ENCODE assay signal across 23 cellular contexts in the genomic region with DNA sequence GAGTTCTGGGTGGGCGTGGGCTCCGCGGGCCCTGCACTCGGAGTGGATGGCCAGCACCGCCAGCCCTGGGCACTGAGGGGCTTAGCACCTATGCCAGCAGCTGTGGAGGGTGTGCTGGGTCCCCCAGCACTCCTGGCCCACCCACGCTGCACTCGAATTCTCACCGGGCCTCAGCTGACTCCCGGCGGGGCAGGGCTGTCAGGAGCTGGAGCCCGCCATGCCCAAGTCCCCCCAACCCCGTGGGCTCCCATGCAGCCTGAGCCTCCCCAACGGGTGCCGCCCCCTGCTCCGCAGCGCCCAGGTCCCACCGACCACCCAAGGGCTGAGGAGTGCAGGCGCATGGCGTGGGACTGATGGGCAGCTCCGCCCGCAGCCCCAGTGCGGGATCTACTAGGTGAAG.
DNase-seq lines count a peak whose midpoint lies in the region; ATAC-seq, FAIRE-seq and TF ChIP-seq lines count a peak whose summit lies in the region.
"Had no signal": no experiment of that assay in that cellular context is flagged by ENCODE, and none has a peak within 500 bp of the region (broad histone marks: within the 10 kb centered on the region; RNA-seq: fewer than 3 reads in every experiment).

No MANE protein-coding gene starts in this region.

- H3K4me1 ChIP-seq in K562 (replicated peaks in 1 of 2; ENCODE audit: control insufficient read depth in 2 of 2, insufficient read depth in 2 of 2, low read length in 2 of 2), result peaks cover 0 to 12% of the 10 kb centered on the region in 2 experiments; a peak in 3 of 5 replicates
- no peaks in the 10 kb centered on the region for H3K4me1 ChIP-seq in kidney (ENCODE audit: control insufficient read depth in 1 of 2, insufficient read depth in 1 of 2, low read depth in 1 of 2, low read length in 2 of 2)
- no peaks in the 10 kb centered on the region for H3K4me1 ChIP-seq in upper lobe of right lung
- H3K4me1 ChIP-seq: A549; BLaER1 treated with 17β-estradiol and CSF1 and Interleukin-3, amounts not matched to agents 10 nM and 100 nM; Caco-2 had no signal

- FAIRE-seq in K562 (lab: Jason Lieb, UNC), result no peak
- no peak for FAIRE-seq in kidney (lab: Jason Lieb, UNC)
- FAIRE-seq: A549, D721Med, G401.6, GM12891, GM19239 had no signal

- H3K4me3 Mint-ChIP-seq in stimulated activated naive CD8-positive, alpha-beta T cell treated with anti-CD3 and anti-CD28 coated beads, Interleukin-15, amount 100 ng/mL, for 72 hours, result no peak overlapping the region
- H3K4me3 Mint-ChIP-seq: B cell; CD4-positive, alpha-beta T cell; CD8-positive, alpha-beta T cell had no signal

- 97% methylated on average over 21 of the region's 22 CpGs for WGBS in K562 (ENCODE audit: insufficient coverage, low coverage, missing lambda C conversion rate)

- intact Hi-C loops in K562 (cut with micrococcal nuclease), result loop anchor here (10.0 kb wide), 1 partner anchor 314 kb away; no protein-coding TSS in a partner anchor
- intact Hi-C loops in kidney (cut with DNase I), result no loop called here
- intact Hi-C loops in upper lobe of right lung (cut with DNase I), result no loop called here

- H3K79me2 ChIP-seq in K562 (ENCODE audit: control insufficient read depth, insufficient read depth, low read length), result peaks cover 10% of the 10 kb centered on the region; the same call in 2 of the 3 replicates

- H3K9me3 ChIP-seq in K562 (replicated peaks; ENCODE audit: control insufficient read depth, insufficient read depth, low read depth, low read length) (peaks cover 5% of the 10 kb centered on the region; the same call in 1 of the 2 replicates), kidney (ENCODE audit: control insufficient read depth in 1 of 2, low read length in 2 of 2) (no peaks in the 10 kb centered on the region), upper lobe of right lung (no peaks in the 10 kb centered on the region)
- H3K9me3 ChIP-seq: A549, Caco-2 had no signal

- DNase-seq in stimulated activated naive CD8-positive, alpha-beta T cell treated with anti-CD3 and anti-CD28 coated beads, Interleukin-15, amount 100 ng/mL, for 72 hours, result no peak
- no peak for DNase-seq in stimulated activated naive CD8-positive, alpha-beta T cell treated with anti-CD3 and anti-CD28 coated beads, Interleukin-15, Interleukin-2, amounts not matched to agents 100 U/mL and 50 U/mL, for 24 hours
- DNase-seq in K562 (ENCODE audit: extremely low read depth in 1 of 4, low spot score in 3 of 4) (no peak), kidney (peak; percentile 62), upper lobe of right lung (no peak), KG1 (lab: John Stamatoyannopoulos, UW) (no peak), omental fat pad (ENCODE audit: low spot score) (no peak), GM03348 (ENCODE audit: low spot score) (no peak)
- DNase-seq: AML-193; Caco-2; Calu3; CD4-positive, alpha-beta T cell; CD8-positive, alpha-beta T cell; DMS79 treated with DMSO at 0.1 percent for 48 hours had no signal

- no peaks in the 10 kb centered on the region for H3K27me3 Mint-ChIP-seq in stimulated activated naive CD8-positive, alpha-beta T cell treated with anti-CD3 and anti-CD28 coated beads, Interleukin-15, amount 100 ng/mL, for 72 hours
- H3K27me3 Mint-ChIP-seq: B cell; CD4-positive, alpha-beta T cell had no signal

- no peak overlapping the region for H3K27ac ChIP-seq in K562 (ENCODE audit: extremely low read depth, low read depth, low read length)
- H3K27ac ChIP-seq in kidney (ENCODE audit: low read depth in 2 of 2, low read length in 2 of 2), result no peak overlapping the region
- no peak overlapping the region for H3K27ac ChIP-seq in upper lobe of right lung
- H3K27ac ChIP-seq: 22Rv1; A549; BLaER1 treated with 17β-estradiol and CSF1 and Interleukin-3, amounts not matched to agents 10 nM and 100 nM; C4-2B had no signal

- no TSS peak for BruUV-seq in K562 (replicated peaks; lab: Mats Ljungman, UMichigan)

- H3K9me3 Mint-ChIP-seq in stimulated activated naive CD8-positive, alpha-beta T cell treated with anti-CD3 and anti-CD28 coated beads, Interleukin-15, amount 100 ng/mL, for 72 hours, result peaks cover 0 to 5% of the 10 kb centered on the region in 2 donors
- H3K9me3 Mint-ChIP-seq: CD4-positive, alpha-beta T cell; CD8-positive, alpha-beta T cell had no signal

- H2AFZ ChIP-seq in K562 (ENCODE audit: low read depth, low read length), result no peak overlapping the region

- H3K27me3 ChIP-seq in K562 (ENCODE audit: control insufficient read depth in 2 of 2, insufficient read depth in 2 of 2, low read length in 2 of 2) (no peaks in the 10 kb centered on the region), upper lobe of right lung (no peaks in the 10 kb centered on the region)
- H3K27me3 ChIP-seq: BLaER1 treated with 17β-estradiol and CSF1 and Interleukin-3, amounts not matched to agents 10 nM and 100 nM had no signal

- H3K27ac Mint-ChIP-seq in stimulated activated naive CD8-positive, alpha-beta T cell treated with anti-CD3 and anti-CD28 coated beads, Interleukin-15, amount 100 ng/mL, for 72 hours, result no peak overlapping the region
- H3K27ac Mint-ChIP-seq: B cell; CD4-positive, alpha-beta T cell; CD8-positive, alpha-beta T cell had no signal

- H3K4me3 ChIP-seq in K562 (no peak overlapping the region), kidney (ENCODE audit: low read length in 2 of 2) (no peak overlapping the region), upper lobe of right lung (no peak overlapping the region)
- H3K4me3 ChIP-seq: A549; BLaER1 treated with 17β-estradiol and CSF1 and Interleukin-3, amounts not matched to agents 10 nM and 100 nM had no signal

- CTCF ChIA-PET in K562 (lab: Yijun Ruan, JAX; ENCODE audit: low intra/inter-chr PET ratio), result no interaction called here

- POLR2A ChIA-PET in K562 (lab: Yijun Ruan, JAX), result interaction anchor here (0.6 kb wide), 1 partner anchor 644 kb away, joined by 3 read pairs; no protein-coding TSS in a partner anchor

- TF ChIP-seq POLR2A in K562 (conservative IDR thresholded peaks at IDR 0.05), result no peak

- no peaks in the 10 kb centered on the region for H4K20me1 ChIP-seq in K562 (replicated peaks; ENCODE audit: control insufficient read depth, insufficient read depth, low read length)

- in situ Hi-C loops in K562 (cut with MboI), result no loop called here

- ATAC-seq in stimulated activated naive CD8-positive, alpha-beta T cell treated with anti-CD3 and anti-CD28 coated beads, Interleukin-15, amount 100 ng/mL, for 72 hours, result peak; percentile 33
- no peak for ATAC-seq in stimulated activated naive CD8-positive, alpha-beta T cell treated with anti-CD3 and anti-CD28 coated beads, Interleukin-15, Interleukin-2, amounts not matched to agents 100 U/mL and 50 U/mL, for 24 hours
- no peak for ATAC-seq in K562
- ATAC-seq in upper lobe of right lung, result peak; percentile 29
- no peak for ATAC-seq in omental fat pad (ENCODE audit: low FRiP score)
- ATAC-seq: A549; CD8-positive, alpha-beta T cell had no signal

- H3K36me3 ChIP-seq in K562 (ENCODE audit: control insufficient read depth, insufficient read depth, low read length) (peaks cover 40% of the 10 kb centered on the region), kidney (ENCODE audit: control insufficient read depth in 1 of 2, insufficient read depth in 2 of 2, low read length in 2 of 2) (peaks cover 0 to 4% of the 10 kb centered on the region in 2 donors), upper lobe of right lung (peaks cover 4% of the 10 kb centered on the region)

- H3K9me1 ChIP-seq in K562 (ENCODE audit: control insufficient read depth, insufficient read depth, low read length), result no peaks in the 10 kb centered on the region

- no peak for TF ChIP-seq RAD21 in K562 (CRISPR knock-in tag; conservative IDR thresholded peaks at IDR 0.05 in 1 of 2, IDR thresholded peaks at IDR 0.05 in 1 of 2)

- H3K4me2 ChIP-seq in K562 (ENCODE audit: insufficient read depth, low read length), result no peak overlapping the region
- H3K4me2 ChIP-seq: A549; BLaER1 treated with 17β-estradiol and CSF1 and Interleukin-3, amounts not matched to agents 10 nM and 100 nM had no signal

- no peak for TF ChIP-seq EP300 in K562 (IDR thresholded peaks at IDR 0.05; ENCODE audit: low read length)

- no peak for TF ChIP-seq CTCF in K562 (IDR thresholded peaks at IDR 0.05 in 2 of 3, conservative IDR thresholded peaks at IDR 0.05 in 1 of 3; ENCODE audit: insufficient read depth in 2 of 3, low read depth in 1 of 3, low read length in 3 of 3)
- no peak for TF ChIP-seq CTCF in kidney (IDR thresholded peaks at IDR 0.05; ENCODE audit: borderline replicate concordance, extremely low read depth, insufficient read depth)
- TF ChIP-seq CTCF in upper lobe of right lung (IDR thresholded peaks at IDR 0.05), result no peak
- TF ChIP-seq CTCF in omental fat pad (IDR thresholded peaks at IDR 0.05), result no peak

- peaks cover 9% of the 10 kb centered on the region for H3K4me1 Mint-ChIP-seq in stimulated activated naive CD8-positive, alpha-beta T cell treated with anti-CD3 and anti-CD28 coated beads, Interleukin-15, amount 100 ng/mL, for 72 hours
- H3K4me1 Mint-ChIP-seq: B cell had no signal

- H3K9ac ChIP-seq in K562 (ENCODE audit: insufficient read depth in 1 of 2, low read depth in 2 of 2, low read length in 2 of 2), result no peak overlapping the region
- no peak overlapping the region for H3K9ac ChIP-seq in kidney (ENCODE audit: low read length in 2 of 2)
- H3K9ac ChIP-seq: BLaER1 treated with 17β-estradiol and CSF1 and Interleukin-3, amounts not matched to agents 10 nM and 100 nM had no signal

TF ChIP-seq in K562, 482 proteins besides CTCF, POLR2A, EP300 and RAD21:
- TF ChIP-seq POLR2G (IDR thresholded peaks at IDR 0.05; ENCODE audit: low read depth, low read length), result 0 out of 2 replicates have a peak, but pooled peaks have one; percentile 14
- no peak for TF ChIP-seq PHF8 (IDR thresholded peaks at IDR 0.05; ENCODE audit: borderline replicate concordance, low read length)

Comparison
In these comparisons a context has a peak if more than half of its experiments do, and no peak if none do; other contexts are left out.
1. ATAC-seq: peak in stimulated activated naive CD8-positive, alpha-beta T cell treated with anti-CD3 and anti-CD28 coated beads, Interleukin-15, amount 100 ng/mL, for 72 hours (single experiment) and upper lobe of right lung (single experiment); none in stimulated activated naive CD8-positive, alpha-beta T cell treated with anti-CD3 and anti-CD28 coated beads, Interleukin-15, Interleukin-2, amounts not matched to agents 100 U/mL and 50 U/mL, for 24 hours (single experiment), K562 (single experiment) and omental fat pad (single experiment).